In genomic region chr4:113673450-113673849, GRCh38 we compare ENCODE assay signal across 7 cellular contexts.
A peak's percentile ranks its signal among the peaks of the same experiment; 100 is the strongest.
DNase-seq lines count a peak whose midpoint lies in the region; ATAC-seq, FAIRE-seq and TF ChIP-seq lines count a peak whose summit lies in the region.

No MANE protein-coding gene starts in this region.

- H3K9me3 ChIP-seq in KOPT-K1 (ENCODE audit: insufficient read depth, low read length, poor library complexity, severe bottlenecking) (no peaks in the 10 kb centered on the region), osteoblast (ENCODE audit: low read depth, low read length) (no peaks in the 10 kb centered on the region)

- DNase-seq in GM18507 (ENCODE audit: extremely low spot score, insufficient read length, low read depth), result no peak
- peak; percentile 9 for DNase-seq in activated gamma-delta T cell treated with anti-CD3 and anti-CD28 coated beads, Interleukin-2, amount 50 U/mL, for 16 hours (ENCODE audit: low read depth)
- no peak for DNase-seq in osteoblast (ENCODE audit: insufficient read length, low spot score, missing footprints)
- DNase-seq in left lobe of liver (ENCODE audit: low spot score), result no peak
- no peak for DNase-seq in NCI-H510A treated with DMSO at 0.1 percent for 48 hours (lab: John Stamatoyannopoulos, UW)

- peak; percentile 64 for FAIRE-seq in GM18507 (lab: Jason Lieb, UNC)

- H4K20me1 ChIP-seq in osteoblast (ENCODE audit: insufficient read depth, low read length), result peaks cover 10% of the 10 kb centered on the region

- ATAC-seq in GM21717 (IDR thresholded peaks at IDR 0.05; ENCODE audit: unreplicated experiment), result peak; percentile 89
- ATAC-seq in left lobe of liver, result no peak

- H3K27ac ChIP-seq in KOPT-K1 (ENCODE audit: low read depth, low read length, poor library complexity, severe bottlenecking) (peak overlapping the region; percentile 46), osteoblast (ENCODE audit: low read depth, low read length) (peak overlapping the region; percentile 27)

- no peaks in the 10 kb centered on the region for H3K27me3 ChIP-seq in osteoblast (ENCODE audit: insufficient read depth, low read length)

- H3K36me3 ChIP-seq in KOPT-K1 (ENCODE audit: insufficient read depth, low read length), result no peaks in the 10 kb centered on the region
- peaks cover 6% of the 10 kb centered on the region for H3K36me3 ChIP-seq in osteoblast (ENCODE audit: insufficient read depth, low read length)

- no peak overlapping the region for H3K4me3 ChIP-seq in osteoblast (ENCODE audit: insufficient read depth, low read length)

- TF ChIP-seq CTCF in osteoblast (IDR thresholded peaks at IDR 0.05; ENCODE audit: extremely low read depth, low read depth, low read length), result no peak

- H3K4me2 ChIP-seq in osteoblast (ENCODE audit: insufficient read depth, low read length), result no peak overlapping the region

- H2AFZ ChIP-seq in osteoblast (ENCODE audit: low read length), result no peak overlapping the region

- H3K79me2 ChIP-seq in osteoblast (ENCODE audit: insufficient read depth, low read length), result peaks cover 78% of the 10 kb centered on the region

- peaks cover 37% of the 10 kb centered on the region for H3K4me1 ChIP-seq in osteoblast (ENCODE audit: insufficient read depth, low read length)
